8 cellular contexts compared by ENCODE assay signal in the genomic region with DNA sequence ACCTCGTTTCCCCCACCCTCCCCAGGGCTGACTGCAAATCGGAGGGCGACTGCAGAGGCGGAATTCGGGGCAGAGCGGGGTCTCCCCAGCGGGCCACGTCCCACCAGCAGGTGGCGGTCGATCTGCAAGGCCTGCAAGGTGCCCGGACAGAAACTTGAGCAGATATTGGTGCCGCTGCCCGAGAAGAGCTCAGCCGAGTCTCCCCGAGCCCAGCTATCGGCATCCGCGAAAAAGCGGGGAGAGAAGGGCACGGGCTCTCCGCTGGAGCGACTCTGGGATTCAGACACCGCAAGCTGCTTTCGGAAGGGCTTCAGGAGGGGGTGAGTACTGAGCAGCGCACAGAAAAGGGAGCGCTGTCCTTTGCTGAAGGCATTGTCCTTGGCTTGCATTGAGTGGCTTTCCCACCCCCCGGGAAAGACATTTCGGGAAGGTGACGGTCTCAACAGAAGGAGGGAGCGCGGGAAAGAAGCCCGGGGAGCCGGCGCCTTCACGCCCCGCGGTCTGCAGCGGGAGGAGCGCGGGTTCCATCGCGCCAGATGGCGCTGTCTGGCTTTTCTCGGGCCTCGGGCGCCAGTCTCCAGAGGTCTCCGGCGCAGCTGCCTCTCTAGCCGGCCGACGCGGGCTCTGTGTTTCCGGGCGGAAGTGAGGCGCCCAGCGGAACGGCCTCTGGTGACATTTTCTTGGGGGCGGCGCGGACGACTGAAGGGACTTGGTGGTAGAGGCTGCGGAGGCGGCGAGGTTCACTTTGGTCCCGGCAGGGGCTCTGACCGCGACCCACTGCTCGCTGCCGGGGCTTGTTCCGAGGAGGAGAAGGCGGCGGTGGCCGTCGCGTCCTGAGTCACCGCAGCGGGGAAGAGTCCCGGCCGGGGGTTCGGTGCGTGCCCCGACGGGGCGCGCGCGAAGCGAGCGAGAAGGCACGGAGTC.
A peak's percentile ranks its signal among the peaks of the same experiment; 100 is the strongest.
DNase-seq lines count a peak whose midpoint lies in the region; ATAC-seq and TF ChIP-seq lines count a peak whose summit lies in the region.

No MANE protein-coding gene starts in this region.

- ATAC-seq in HG02870 (IDR thresholded peaks at IDR 0.05; ENCODE audit: unreplicated experiment) = peak; percentile 76

- H3K36me3 ChIP-seq in left ventricle myocardium inferior = no peaks in the 10 kb centered on the region

- TF ChIP-seq CTCF in GM13977 (IDR thresholded peaks at IDR 0.05; ENCODE audit: extremely low read depth, insufficient read depth, missing control alignments) (peak; percentile 97), left ventricle myocardium inferior (IDR thresholded peaks at IDR 0.05; ENCODE audit: borderline replicate concordance) (peak; percentile 86), progenitor cell of endocrine pancreas (IDR thresholded peaks at IDR 0.05; ENCODE audit: unreplicated experiment) (peak; percentile 78)

- peaks cover 1% of the 10 kb centered on the region for H3K36me3 Mint-ChIP-seq in progenitor cell of endocrine pancreas (ENCODE audit: insufficient read depth)

- no peaks in the 10 kb centered on the region for H3K9me3 Mint-ChIP-seq in progenitor cell of endocrine pancreas (ENCODE audit: low read depth)

- peak; percentile 96 for DNase-seq in GM13977 (ENCODE audit: low spot score)
- peak; percentile 59 for DNase-seq in NCI-H1436 treated with DMSO at 0.1 percent for 48 hours (lab: John Stamatoyannopoulos, UW)
- DNase-seq in T follicular helper cell (ENCODE audit: low read depth) = peak; percentile 86
- DNase-seq in amniotic stem cell (lab: John Stamatoyannopoulos, UW) = peak; percentile 90
- DNase-seq in left ventricle myocardium inferior = peak; percentile 94
- peak; percentile 94 for DNase-seq in progenitor cell of endocrine pancreas (ENCODE audit: low spot score, unreplicated experiment)
- peak; percentile 95 for DNase-seq in ureter (ENCODE audit: low spot score)

- peak overlapping the region; percentile 98 for H3K27ac Mint-ChIP-seq in progenitor cell of endocrine pancreas

- peak overlapping the region; percentile 100 for H3K4me3 ChIP-seq in left ventricle myocardium inferior

- peaks cover 10% of the 10 kb centered on the region for H3K4me1 Mint-ChIP-seq in progenitor cell of endocrine pancreas (ENCODE audit: low read depth)

- H3K27me3 Mint-ChIP-seq in progenitor cell of endocrine pancreas = no peaks in the 10 kb centered on the region

- peaks cover 54% of the 10 kb centered on the region for H3K4me1 ChIP-seq in left ventricle myocardium inferior

- no peaks in the 10 kb centered on the region for H3K9me3 ChIP-seq in left ventricle myocardium inferior (replicated peaks)

- peak overlapping the region; percentile 93 for H3K27ac ChIP-seq in left ventricle myocardium inferior (replicated peaks)

- peak overlapping the region; percentile 91 for H3K4me3 Mint-ChIP-seq in progenitor cell of endocrine pancreas (ENCODE audit: low read depth)

- intact Hi-C loops in left ventricle myocardium inferior (cut with micrococcal nuclease) = no loop called here

- in situ Hi-C loops in GM13977 (cut with MboI; ENCODE audit: low pct_unique_long_range_greater_than_20kb, low sequenced_read_pairs, unreplicated experiment) = no loop called here

- H3K27me3 ChIP-seq in left ventricle myocardium inferior (ENCODE audit: low read depth) = no peaks in the 10 kb centered on the region

Comparison
In these comparisons a context has a peak if more than half of its experiments do, and no peak if none do; other contexts are left out.
1. Peak in every context shown above with its lines: DNase-seq, ATAC-seq, H3K4me3 ChIP-seq and H3K27ac ChIP-seq.